Comparison of ENCODE assay signal across 8 cellular contexts in the genomic region with DNA sequence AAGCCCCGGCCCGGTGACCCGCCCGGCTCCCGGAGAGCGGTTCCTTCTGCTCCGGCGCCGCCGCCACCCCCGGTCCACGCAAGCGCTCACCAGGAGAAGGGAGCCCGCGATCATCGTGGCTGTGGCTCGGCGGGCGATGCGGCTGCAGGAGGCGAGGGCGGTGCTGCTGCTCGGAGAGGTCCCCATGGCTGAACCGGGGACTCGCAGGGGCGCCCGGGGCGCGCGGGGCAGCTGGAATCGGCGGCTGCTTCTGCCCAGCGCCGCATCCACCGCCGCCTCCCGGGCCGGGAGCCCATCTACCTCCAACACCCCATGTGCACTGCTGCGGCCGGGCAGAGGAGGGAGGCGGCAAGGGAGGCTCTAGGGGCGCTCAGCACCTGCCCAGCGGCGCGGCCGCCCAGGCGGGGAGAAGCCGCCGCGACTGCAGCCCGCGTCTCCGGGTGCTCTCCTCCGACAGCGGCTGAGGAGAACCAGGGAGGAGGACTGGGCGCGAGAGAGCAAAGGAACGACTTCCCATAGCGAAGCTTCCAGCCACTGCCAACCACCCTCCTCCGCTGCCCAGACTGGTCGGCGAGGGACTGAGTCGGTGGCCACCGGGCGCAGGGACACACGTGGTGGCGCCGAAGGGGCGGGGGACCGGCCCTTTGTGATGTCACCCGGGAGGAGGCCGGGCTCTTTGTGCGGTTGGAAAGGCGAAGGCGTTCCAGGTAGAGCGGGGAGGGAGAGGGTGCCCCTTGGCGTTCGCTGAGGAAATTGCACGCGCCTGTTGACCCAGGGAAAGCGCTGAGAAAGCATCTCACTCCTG. TPM values are rescaled to one million over a fixed set of nuclear protein-coding genes. Genes with fewer than 3 reads are reported as not detected.
DNase-seq lines count a peak whose midpoint lies in the region; ATAC-seq and TF ChIP-seq lines count a peak whose summit lies in the region.

A gene with protein sequence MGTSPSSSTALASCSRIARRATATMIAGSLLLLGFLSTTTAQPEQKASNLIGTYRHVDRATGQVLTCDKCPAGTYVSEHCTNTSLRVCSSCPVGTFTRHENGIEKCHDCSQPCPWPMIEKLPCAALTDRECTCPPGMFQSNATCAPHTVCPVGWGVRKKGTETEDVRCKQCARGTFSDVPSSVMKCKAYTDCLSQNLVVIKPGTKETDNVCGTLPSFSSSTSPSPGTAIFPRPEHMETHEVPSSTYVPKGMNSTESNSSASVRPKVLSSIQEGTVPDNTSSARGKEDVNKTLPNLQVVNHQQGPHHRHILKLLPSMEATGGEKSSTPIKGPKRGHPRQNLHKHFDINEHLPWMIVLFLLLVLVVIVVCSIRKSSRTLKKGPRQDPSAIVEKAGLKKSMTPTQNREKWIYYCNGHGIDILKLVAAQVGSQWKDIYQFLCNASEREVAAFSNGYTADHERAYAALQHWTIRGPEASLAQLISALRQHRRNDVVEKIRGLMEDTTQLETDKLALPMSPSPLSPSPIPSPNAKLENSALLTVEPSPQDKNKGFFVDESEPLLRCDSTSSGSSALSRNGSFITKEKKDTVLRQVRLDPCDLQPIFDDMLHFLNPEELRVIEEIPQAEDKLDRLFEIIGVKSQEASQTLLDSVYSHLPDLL (minus strand): TSS at position 580 of the 805 bp plus-strand sequence. CDS start 394 bp downstream, at position 186.

- peak within 1 kb of the TSS; percentile 92 for H3K4me2 ChIP-seq in OCI-LY7 (ENCODE audit: low read length)

- no peaks in the 10 kb centered on the region for H3K9me2 ChIP-seq in OCI-LY7 (ENCODE audit: insufficient read depth, low read length)

- H3K27me3 ChIP-seq in esophagus (ENCODE audit: control insufficient read depth in 1 of 2, insufficient read depth in 2 of 2, low read length in 2 of 2) (no peaks in the 10 kb centered on the region), mucosa of stomach (ENCODE audit: control insufficient read depth, insufficient read depth, low read length) (no peaks in the 10 kb centered on the region)

- H3K36me3 ChIP-seq in OCI-LY7 (ENCODE audit: insufficient read depth, low read length) (peaks cover 24% of the 10 kb centered on the region), esophagus (ENCODE audit: control insufficient read depth in 2 of 2, insufficient read depth in 2 of 2, low read length in 1 of 2) (no peaks in the 10 kb centered on the region), mucosa of stomach (ENCODE audit: control insufficient read depth, insufficient read depth, low read length) (no peaks in the 10 kb centered on the region)

- peaks cover 22% of the 10 kb centered on the region; the same call in 1 of the 2 replicates for H4K20me1 ChIP-seq in OCI-LY7 (ENCODE audit: insufficient read depth, low read length)

- peak; percentile 86 for TF ChIP-seq CTCF in OCI-LY7 (conservative IDR thresholded peaks at IDR 0.05; ENCODE audit: low read length)

- H3K4me3 ChIP-seq in OCI-LY7 (ENCODE audit: low read depth, low read length, poor library complexity, severe bottlenecking) (peak within 1 kb of the TSS; percentile 95), esophagus (ENCODE audit: low read depth in 1 of 2, low read length in 2 of 2) (peak within 1 kb of the TSS; percentile 75 to 81), mucosa of stomach (ENCODE audit: low read length) (peak within 1 kb of the TSS; percentile 72)

- CTCF ChIA-PET in OCI-LY7 (lab: Charles Lee; ENCODE audit: unreplicated experiment) = interaction anchor here (0.5 to 1.0 kb wide), 2 partner anchors 61 to 217 kb away, joined by 3 read pairs; no protein-coding TSS in a partner anchor

- H3K9me3 ChIP-seq in OCI-LY7 (ENCODE audit: low read length) = peaks cover 10% of the 10 kb centered on the region; the same call in 1 of the 2 replicates
- H3K9me3 ChIP-seq in esophagus (ENCODE audit: control insufficient read depth in 2 of 2, insufficient read depth in 1 of 2, low read depth in 1 of 2, low read length in 1 of 2) = no peaks in the 10 kb centered on the region
- no peaks in the 10 kb centered on the region for H3K9me3 ChIP-seq in mucosa of stomach (ENCODE audit: control insufficient read depth, low read length)

- DNase-seq in DMS 273 treated with DMSO at 0.1 percent for 48 hours (lab: John Stamatoyannopoulos, UW) (peak; percentile 69), HuH-7 (ENCODE audit: low spot score) (peak; percentile 82), OCI-LY7 (ENCODE audit: low spot score) (peak; percentile 93)
- DNase-seq in activated T-cell treated with anti-CD3 and anti-CD28 coated beads, Interleukin-2, amount 50 U/mL, for 1 hour = peak; percentile 76
- peak; percentile 64 for DNase-seq in stimulated activated CD8-positive, alpha-beta memory T cell treated with anti-CD3 and anti-CD28 coated beads, Interleukin-7, amount 100 ng/mL, for 24 hours (ENCODE audit: low read depth)

- intact Hi-C loops in OCI-LY7 (cut with micrococcal nuclease; ENCODE audit: unreplicated experiment) = loop anchor here (1.0 to 10.0 kb wide), 5 partner anchors 51 to 475 kb away; a partner anchor contains a TSS

- ATAC-seq in GM21447 (IDR thresholded peaks at IDR 0.05; ENCODE audit: unreplicated experiment) = peak; percentile 99

- peak within 1 kb of the TSS; percentile 41 for H2AFZ ChIP-seq in OCI-LY7 (ENCODE audit: low read length)

- peaks cover 47% of the 10 kb centered on the region for H3K79me2 ChIP-seq in OCI-LY7 (ENCODE audit: insufficient read depth, low read depth, low read length)

- H3K9ac ChIP-seq in mucosa of stomach (ENCODE audit: low read length) = peak within 1 kb of the TSS; percentile 95

- H3K27ac ChIP-seq in OCI-LY7 (ENCODE audit: low read depth, low read length, poor library complexity, severe bottlenecking) (peak within 1 kb of the TSS; percentile 62), esophagus (ENCODE audit: low read depth in 2 of 2, low read length in 1 of 2) (peak within 1 kb of the TSS; percentile 61 to 80)

- H3K4me1 ChIP-seq in OCI-LY7 (ENCODE audit: insufficient read depth, low read length, poor library complexity, severe bottlenecking) (peaks cover 46% of the 10 kb centered on the region), esophagus (ENCODE audit: control insufficient read depth in 2 of 2, insufficient read depth in 2 of 2, low read length in 1 of 2) (no peaks in the 10 kb centered on the region), mucosa of stomach (ENCODE audit: control insufficient read depth, insufficient read depth, low read length) (peaks cover 24% of the 10 kb centered on the region)

- no TSS peak for BruUV-seq in OCI-LY7 (replicated peaks; lab: Mats Ljungman, UMichigan)

- WGBS in esophagus, 2 donors = 0 to 1% methylated on average over 71 to 81 of the region's 81 CpGs

- POLR2A ChIA-PET in OCI-LY7 (lab: Charles Lee) = interaction anchor here (0.6 to 2.2 kb wide), 7 partner anchors 16 to 214 kb away, joined by 3 to 7 read pairs (median 4); no protein-coding TSS in a partner anchor

RNA-seq across cellular contexts. Expression of the gene that starts here (rescaled TPM):
- total RNA-seq in OCI-LY7 (2014; rRNA removed; shearing (Covaris generic)) = 22.7 and 28.1 TPM in 2 replicates
- total RNA-seq in OCI-LY7 (2022) = 35.1 and 36.5 TPM in 2 replicates
- polyA plus RNA-seq in esophagus = 10 to 100 TPM; 21.2 to 24.3 TPM

Comparison
In these comparisons a context has a peak if more than half of its experiments do, and no peak if none do; other contexts are left out.
1. Peak in every context shown above with its lines: DNase-seq, ATAC-seq, H3K4me3 ChIP-seq and H3K27ac ChIP-seq.